ENCODE assay signal across 8 cellular contexts in genomic region chr16:88238732-88239274, GRCh38.
DNase-seq lines count a peak whose midpoint lies in the region; ATAC-seq and TF ChIP-seq lines count a peak whose summit lies in the region.
"Not testable (repeated sequence)": the region's sequence is repeated elsewhere in the genome, so short reads cannot be mapped to it uniquely, and the experiment has no call there.

No MANE protein-coding gene starts in this region.

- not testable (repeated sequence) for TF ChIP-seq CTCF in PC-9 (conservative IDR thresholded peaks at IDR 0.05); activated CD8-positive, alpha-beta T cell treated with anti-CD3 and anti-CD28 coated beads for 36 hours (IDR thresholded peaks at IDR 0.05); suprapubic skin (IDR thresholded peaks at IDR 0.05)

- H3K4me3 Mint-ChIP-seq in activated CD8-positive, alpha-beta T cell treated with anti-CD3 and anti-CD28 coated beads for 36 hours, result not testable (repeated sequence)

- H3K27ac ChIP-seq in PC-9 (peak overlapping the region; percentile 100), rectal smooth muscle tissue (ENCODE audit: low read depth, low read length) (peak overlapping the region; percentile 40), suprapubic skin (peak overlapping the region; percentile 10)

- peak overlapping the region; percentile 96 for H3K4me3 ChIP-seq in PC-9
- not testable (repeated sequence) for H3K4me3 ChIP-seq in rectal smooth muscle tissue (ENCODE audit: low read length); suprapubic skin

- H3K4me2 ChIP-seq in PC-9, result peak overlapping the region; percentile 96

- not testable (repeated sequence) for TF ChIP-seq POLR2A in suprapubic skin (IDR thresholded peaks at IDR 0.05)

- POLR2A ChIA-PET in PC-9 (lab: Charles Lee; ENCODE audit: unreplicated experiment); activated CD8-positive, alpha-beta T cell treated with anti-CD3 and anti-CD28 coated beads for 36 hours (lab: Charles Lee): not testable (repeated sequence)

- not testable (repeated sequence) for H3K4me1 Mint-ChIP-seq in activated CD8-positive, alpha-beta T cell treated with anti-CD3 and anti-CD28 coated beads for 36 hours (ENCODE audit: low read depth)

- not testable (repeated sequence) for H3K27me3 ChIP-seq in PC-9 (ENCODE audit: insufficient read depth, low read depth); rectal smooth muscle tissue (ENCODE audit: control insufficient read depth, insufficient read depth, low read length); suprapubic skin

- H3K27ac Mint-ChIP-seq in activated CD8-positive, alpha-beta T cell treated with anti-CD3 and anti-CD28 coated beads for 36 hours, result not testable (repeated sequence)

- H4K20me1 ChIP-seq in PC-9 (ENCODE audit: insufficient read depth), result not testable (repeated sequence)

- not testable (repeated sequence) for H3K36me3 Mint-ChIP-seq in activated CD8-positive, alpha-beta T cell treated with anti-CD3 and anti-CD28 coated beads for 36 hours (ENCODE audit: low read depth)

- H3K9me3 Mint-ChIP-seq in activated CD8-positive, alpha-beta T cell treated with anti-CD3 and anti-CD28 coated beads for 36 hours, result not testable (repeated sequence)

- not testable (repeated sequence) for BruUV-seq in PC-9 (replicated peaks; lab: Mats Ljungman, UMichigan)

- not testable (repeated sequence) for H2AFZ ChIP-seq in PC-9

- 25% methylated on average over 5 of the region's 8 CpGs for WGBS in suprapubic skin

- H3K27me3 Mint-ChIP-seq in activated CD8-positive, alpha-beta T cell treated with anti-CD3 and anti-CD28 coated beads for 36 hours, result peaks cover 11% of the 10 kb centered on the region

- not testable (repeated sequence) for TF ChIP-seq EP300 in suprapubic skin (IDR thresholded peaks at IDR 0.05)

- peaks cover 15% of the 10 kb centered on the region for H3K79me2 ChIP-seq in PC-9 (ENCODE audit: low read depth)

- H3K9ac ChIP-seq in rectal smooth muscle tissue (ENCODE audit: low read length), result not testable (repeated sequence)

- ATAC-seq in HG03432 (IDR thresholded peaks at IDR 0.05; ENCODE audit: unreplicated experiment), result peak; percentile 60
- peak; percentile 96 for ATAC-seq in activated CD8-positive, alpha-beta T cell treated with anti-CD3 and anti-CD28 coated beads for 36 hours

- CTCF ChIA-PET in PC-9 (lab: Charles Lee); activated CD8-positive, alpha-beta T cell treated with anti-CD3 and anti-CD28 coated beads for 36 hours (lab: Charles Lee): not testable (repeated sequence)

- intact Hi-C loops in PC-9 (cut with micrococcal nuclease; ENCODE audit: unreplicated experiment); activated CD8-positive, alpha-beta T cell treated with anti-CD3 and anti-CD28 coated beads for 36 hours (cut with micrococcal nuclease): not testable (repeated sequence)

- peaks cover 20% of the 10 kb centered on the region for H3F3A ChIP-seq in PC-9 (ENCODE audit: insufficient read depth, low read depth)

- H3K9me3 ChIP-seq in PC-9 (ENCODE audit: insufficient read depth, low read depth); suprapubic skin: not testable (repeated sequence)

- H3K9me2 ChIP-seq in PC-9 (ENCODE audit: insufficient read depth), result not testable (repeated sequence)

- H3K36me3 ChIP-seq in PC-9 (ENCODE audit: low read depth); rectal smooth muscle tissue (ENCODE audit: control insufficient read depth, insufficient read depth, low read length); suprapubic skin: not testable (repeated sequence)

- peak; percentile 42 for DNase-seq in COLO668 (lab: John Stamatoyannopoulos, UW; ENCODE audit: unreplicated experiment)
- DNase-seq in PC-9, result peak; percentile 92 to 97
- peak; percentile 68 for DNase-seq in activated CD8-positive, alpha-beta T cell treated with anti-CD3 and anti-CD28 coated beads for 36 hours
- peak; percentile 99 for DNase-seq in dermis blood vessel endothelial cell
- DNase-seq in islet precursor cell, result peak; percentile 96
- peak; percentile 91 to 94 for DNase-seq in suprapubic skin (ENCODE audit: low spot score in 2 of 2)

- H3K4me1 ChIP-seq in PC-9 (replicated peaks; ENCODE audit: insufficient read depth) (peaks cover 67% of the 10 kb centered on the region), rectal smooth muscle tissue (ENCODE audit: control insufficient read depth, insufficient read depth, low read length) (peaks cover 11% of the 10 kb centered on the region), suprapubic skin (peaks cover 26% of the 10 kb centered on the region)

Comparison
In these comparisons a context has a peak if more than half of its experiments do, and no peak if none do; other contexts are left out.
1. DNase-seq: peak in every context shown above with its lines; median percentile 99 in dermis blood vessel endothelial cell; 96 in islet precursor cell; 94 in PC-9; 92 in suprapubic skin; 68 in activated CD8-positive, alpha-beta T cell treated with anti-CD3 and anti-CD28 coated beads for 36 hours; 42 in COLO668.
2. H3K27ac ChIP-seq: peak in every context shown above with its lines; median percentile 100 in PC-9; 40 in rectal smooth muscle tissue; 10 in suprapubic skin.